ENCODE assay signal across 13 cellular contexts in the genomic region with DNA sequence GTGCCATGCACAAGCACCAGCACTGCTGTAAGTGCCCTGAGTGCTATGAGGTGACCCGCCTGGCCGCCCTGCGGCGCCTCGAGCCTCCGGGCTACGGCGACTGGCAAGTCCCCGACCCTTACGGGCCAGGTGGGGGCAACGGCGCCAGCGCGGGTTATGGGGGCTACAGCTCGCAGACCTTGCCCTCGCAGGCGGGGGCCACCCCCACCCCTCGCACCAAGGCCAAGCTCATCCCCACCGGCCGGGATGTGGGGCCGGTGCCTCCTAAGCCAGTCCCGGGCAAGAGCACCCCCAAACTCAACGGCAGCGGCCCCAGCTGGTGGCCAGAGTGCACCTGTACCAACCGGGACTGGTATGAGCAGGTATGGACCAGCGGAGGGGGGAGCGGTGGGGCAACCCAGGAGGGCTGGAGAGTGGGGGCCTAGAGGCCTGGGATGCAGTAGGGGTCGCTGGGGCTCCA. TPM values are rescaled to one million over a fixed set of nuclear protein-coding genes. Genes with fewer than 3 reads are reported as not detected.
DNase-seq lines count a peak whose midpoint lies in the region; ATAC-seq and TF ChIP-seq lines count a peak whose summit lies in the region.
"Had no signal": no experiment of that assay in that cellular context is flagged by ENCODE, and none has a peak within 500 bp of the region (broad histone marks: within the 10 kb centered on the region; RNA-seq: fewer than 3 reads in every experiment).

No MANE protein-coding gene starts in this region.

- H3K4me1 ChIP-seq in Peyer's patch = no peaks in the 10 kb centered on the region
- H3K4me1 ChIP-seq in iPS DF 6.9 (ENCODE audit: control insufficient read depth, insufficient read depth, low read length) = no peaks in the 10 kb centered on the region
- no peaks in the 10 kb centered on the region for H3K4me1 ChIP-seq in adrenal gland (replicated peaks in 1 of 2)

- peaks cover 0 to 5% of the 10 kb centered on the region in 2 donors for H3K27me3 ChIP-seq in Peyer's patch
- no peaks in the 10 kb centered on the region for H3K27me3 ChIP-seq in iPS DF 6.9 (ENCODE audit: control insufficient read depth, insufficient read depth, low read length)
- H3K27me3 ChIP-seq in adrenal gland = peaks cover 43% of the 10 kb centered on the region

- H3K4me3 Mint-ChIP-seq in activated T-cell treated with anti-CD3 and anti-CD28 coated beads, Interleukin-2, amount 50 U/mL, for 72 hours = no peak overlapping the region
- no peak overlapping the region for H3K4me3 Mint-ChIP-seq in stimulated activated naive B cell treated with anti-CD40 and anti-IgM and Interleukin-4, amounts not matched to agents 10 μg/mL and 1 μg/mL and 100 μg/mL, for 72 hours

- ATAC-seq in activated T-cell treated with anti-CD3 and anti-CD28 coated beads, Interleukin-2, amount 50 U/mL, for 72 hours (replicated peaks in 1 of 2) = peak; percentile 36 to 58
- peak; percentile 21 to 48 for ATAC-seq in stimulated activated naive B cell treated with anti-CD40 and anti-IgM and Interleukin-4, amounts not matched to agents 10 μg/mL and 1 μg/mL and 100 μg/mL, for 72 hours (replicated peaks)

- intact Hi-C loops in adrenal gland (cut with DNase I) = no loop called here

- H3K36me3 ChIP-seq in Peyer's patch = no peaks in the 10 kb centered on the region
- H3K36me3 ChIP-seq in iPS DF 6.9 (ENCODE audit: control insufficient read depth, insufficient read depth, low read length) = no peaks in the 10 kb centered on the region
- no peaks in the 10 kb centered on the region for H3K36me3 ChIP-seq in adrenal gland (replicated peaks in 1 of 2)

- H3K36me3 Mint-ChIP-seq in activated T-cell treated with anti-CD3 and anti-CD28 coated beads, Interleukin-2, amount 50 U/mL, for 72 hours (ENCODE audit: insufficient read depth in 2 of 2) = no peaks in the 10 kb centered on the region
- H3K36me3 Mint-ChIP-seq in stimulated activated naive B cell treated with anti-CD40 and anti-IgM and Interleukin-4, amounts not matched to agents 10 μg/mL and 1 μg/mL and 100 μg/mL, for 72 hours = no peaks in the 10 kb centered on the region
- H3K36me3 Mint-ChIP-seq: activated naive CD4-positive, alpha-beta T cell treated with anti-CD3 and anti-CD28 coated beads, Interleukin-2, amount 50 U/mL, for 24 hours had no signal

- H3K4me3 ChIP-seq in Peyer's patch = peak overlapping the region; percentile 8 to 40 (median 32)
- peak overlapping the region; percentile 22; the same call in 1 of the 2 replicates for H3K4me3 ChIP-seq in iPS DF 6.9 (ENCODE audit: low read length)
- H3K4me3 ChIP-seq in adrenal gland = peak overlapping the region in 1 of 4 donors; percentile 23

- H3K4me1 Mint-ChIP-seq in activated T-cell treated with anti-CD3 and anti-CD28 coated beads, Interleukin-2, amount 50 U/mL, for 72 hours (ENCODE audit: low read depth) = peaks cover 5% of the 10 kb centered on the region
- H3K4me1 Mint-ChIP-seq in stimulated activated naive B cell treated with anti-CD40 and anti-IgM and Interleukin-4, amounts not matched to agents 10 μg/mL and 1 μg/mL and 100 μg/mL, for 72 hours = no peaks in the 10 kb centered on the region
- H3K4me1 Mint-ChIP-seq: activated naive CD4-positive, alpha-beta T cell treated with anti-CD3 and anti-CD28 coated beads, Interleukin-2, amount 50 U/mL, for 24 hours had no signal

- TF ChIP-seq POLR2A in Peyer's patch (IDR thresholded peaks at IDR 0.05) (no peak), adrenal gland (IDR thresholded peaks at IDR 0.05) (no peak)

- no CpG with 5 or more reads among the region's 28 CpGs for WGBS in iPS DF 6.9 (ENCODE audit: insufficient coverage, insufficient read length)
- WGBS in adrenal gland, 4 donors = 4 to 37% methylated on average over 28 of the region's 28 CpGs; no CpG with 5 or more reads in 2 of the 4 donors

- H3K27ac ChIP-seq in Peyer's patch (no peak overlapping the region), iPS DF 6.9 (ENCODE audit: low read length) (no peak overlapping the region), adrenal gland (no peak overlapping the region)
- H3K27ac ChIP-seq: epithelial cell of prostate, GM23248 had no signal

- TF ChIP-seq CTCF in Peyer's patch (IDR thresholded peaks at IDR 0.05) = no peak
- no peak for TF ChIP-seq CTCF in adrenal gland (IDR thresholded peaks at IDR 0.05)
- TF ChIP-seq CTCF in GM10266 (IDR thresholded peaks at IDR 0.05; ENCODE audit: control insufficient read depth, insufficient read depth, low read depth, missing control alignments) = no peak

- no peak overlapping the region for H3K27ac Mint-ChIP-seq in activated T-cell treated with anti-CD3 and anti-CD28 coated beads, Interleukin-2, amount 50 U/mL, for 72 hours
- no peak overlapping the region for H3K27ac Mint-ChIP-seq in stimulated activated naive B cell treated with anti-CD40 and anti-IgM and Interleukin-4, amounts not matched to agents 10 μg/mL and 1 μg/mL and 100 μg/mL, for 72 hours
- H3K27ac Mint-ChIP-seq: activated naive CD4-positive, alpha-beta T cell treated with anti-CD3 and anti-CD28 coated beads, Interleukin-2, amount 50 U/mL, for 24 hours had no signal

- H3K9me3 ChIP-seq in Peyer's patch (no peaks in the 10 kb centered on the region), iPS DF 6.9 (ENCODE audit: control insufficient read depth, insufficient read depth, low read length) (no peaks in the 10 kb centered on the region), adrenal gland (replicated peaks in 1 of 3) (no peaks in the 10 kb centered on the region)

- no peaks in the 10 kb centered on the region for H3K9me3 Mint-ChIP-seq in activated T-cell treated with anti-CD3 and anti-CD28 coated beads, Interleukin-2, amount 50 U/mL, for 72 hours
- H3K9me3 Mint-ChIP-seq in stimulated activated naive B cell treated with anti-CD40 and anti-IgM and Interleukin-4, amounts not matched to agents 10 μg/mL and 1 μg/mL and 100 μg/mL, for 72 hours = no peaks in the 10 kb centered on the region
- H3K9me3 Mint-ChIP-seq: activated naive CD4-positive, alpha-beta T cell treated with anti-CD3 and anti-CD28 coated beads, Interleukin-2, amount 50 U/mL, for 24 hours had no signal

- peaks cover 55% of the 10 kb centered on the region for H3K27me3 Mint-ChIP-seq in activated T-cell treated with anti-CD3 and anti-CD28 coated beads, Interleukin-2, amount 50 U/mL, for 72 hours (ENCODE audit: low read depth)
- peaks cover 25 to 40% of the 10 kb centered on the region in 2 donors for H3K27me3 Mint-ChIP-seq in stimulated activated naive B cell treated with anti-CD40 and anti-IgM and Interleukin-4, amounts not matched to agents 10 μg/mL and 1 μg/mL and 100 μg/mL, for 72 hours

- no peak for DNase-seq in activated T-cell treated with anti-CD3 and anti-CD28 coated beads, Interleukin-2, amount 50 U/mL, for 72 hours
- no peak for DNase-seq in activated T-cell treated with anti-CD3 and anti-CD28 coated beads, Interleukin-2, amount 50 U/mL, for 1 hour
- DNase-seq in Peyer's patch (no peak), iPS DF 6.9 (ENCODE audit: low read depth, low spot score) (no peak), HuH-7 (ENCODE audit: low spot score) (no peak), adrenal gland (no peak), GM10266 (ENCODE audit: extremely low spot score) (no peak)
- DNase-seq in stimulated activated naive B cell treated with anti-CD40 and anti-IgM and Interleukin-4, amounts not matched to agents 10 μg/mL and 1 μg/mL and 100 μg/mL, for 72 hours = no peak
- DNase-seq: central memory CD4-positive, alpha-beta T cell had no signal

RNA-seq across cellular contexts. Expression of gene DLG3, which starts 0.6 kb away (rescaled TPM):
- total RNA-seq in activated T-cell treated with anti-CD3 and anti-CD28 coated beads, Interleukin-2, amount 50 U/mL, for 72 hours = 10 to 100 TPM; 43.8 to 48.9 TPM
- 10 to 100 TPM; 33.8 to 58.9 (median 52.8) TPM for total RNA-seq in Peyer's patch
- 10 to 100 TPM in 4 of 8 donors, 1 to 10 TPM in 4; 6.0 to 33.7 (median 9.7) TPM for total RNA-seq in adrenal gland
- polyA plus RNA-seq in adrenal gland = 1 to 10 TPM; 5.5 to 8.8 (median 5.6) TPM

RNA-seq across cellular contexts. Expression of gene GDPD2, which starts 22.1 kb away (rescaled TPM):
- total RNA-seq in activated T-cell treated with anti-CD3 and anti-CD28 coated beads, Interleukin-2, amount 50 U/mL, for 72 hours = under 1 TPM in 1 of 2 donors, not detected in 1; 0.12 TPM
- 10 to 100 TPM in 3 of 4 donors, not detected in 1; 37.0 to 84.4 (median 78.8) TPM for total RNA-seq in Peyer's patch
- total RNA-seq in adrenal gland = not detected
- polyA plus RNA-seq in adrenal gland = under 1 TPM in 1 of 3 donors, not detected in 2; 0.05 TPM
- total RNA-seq: GM23248, lung microvascular endothelial cell had no signal
- polyA plus RNA-seq: GM23248 had no signal
